In genomic region chr18:46656326-46657114, GRCh38 we compare ENCODE assay signal across 29 cellular contexts. TPM values are rescaled to one million over a fixed set of nuclear protein-coding genes. Genes with fewer than 3 reads are reported as not detected.
"Had no signal": no experiment of that assay in that cellular context is flagged by ENCODE, and none has a peak within 500 bp of the region (broad histone marks: within the 10 kb centered on the region; RNA-seq: fewer than 3 reads in every experiment).

No MANE protein-coding gene starts in this region.

- H3K9ac ChIP-seq: KMS-11 had no signal

- H3K4me1 Mint-ChIP-seq: activated B cell treated with CpG ODN at 0.5 μM for 24 hours; activated CD4-positive, alpha-beta memory T cell treated with anti-CD3 and anti-CD28 coated beads, Interleukin-2, amount 10 ng/mL, durations not matched to agents 7 days and 5 days; activated CD4-positive, alpha-beta T cell treated with anti-CD3 and anti-CD28 coated beads, Interleukin-2, amount 10 ng/mL, durations not matched to agents 7 days and 5 days; activated naive CD4-positive, alpha-beta T cell treated with anti-CD3 and anti-CD28 coated beads, Interleukin-2, amount 10 ng/mL, durations not matched to agents 7 days and 5 days; activated naive CD8-positive, alpha-beta T cell treated with anti-CD3 and anti-CD28 coated beads for 36 hours had no signal

- H3K36me3 ChIP-seq: brain microvascular endothelial cell, cardiac muscle cell had no signal

- H3K9me3 Mint-ChIP-seq: activated B cell treated with CpG ODN at 0.5 μM for 24 hours; activated CD4-positive, alpha-beta memory T cell treated with anti-CD3 and anti-CD28 coated beads, Interleukin-2, amount 10 ng/mL, durations not matched to agents 7 days and 5 days; activated CD4-positive, alpha-beta T cell treated with anti-CD3 and anti-CD28 coated beads, Interleukin-2, amount 10 ng/mL, durations not matched to agents 7 days and 5 days; activated naive CD4-positive, alpha-beta T cell treated with anti-CD3 and anti-CD28 coated beads, Interleukin-2, amount 10 ng/mL, durations not matched to agents 7 days and 5 days; activated naive CD8-positive, alpha-beta T cell treated with anti-CD3 and anti-CD28 coated beads for 36 hours; activated T-helper 2 cell treated with anti-CD3 and anti-CD28 coated beads, Interferon-gamma antibody, Interleukin-2, Interleukin-4, amounts not matched to agents 10 μg/mL and 5 μg/mL and 100 μg/mL, durations not matched to agents 14 hours and 24 hours and 36 hours had no signal

- H3K27ac Mint-ChIP-seq: activated B cell treated with CpG ODN at 0.5 μM for 24 hours; activated CD4-positive, alpha-beta memory T cell treated with anti-CD3 and anti-CD28 coated beads, Interleukin-2, amount 10 ng/mL, durations not matched to agents 7 days and 5 days; activated CD4-positive, alpha-beta T cell treated with anti-CD3 and anti-CD28 coated beads, Interleukin-2, amount 10 ng/mL, durations not matched to agents 7 days and 5 days; activated naive CD4-positive, alpha-beta T cell treated with anti-CD3 and anti-CD28 coated beads, Interleukin-2, amount 10 ng/mL, durations not matched to agents 7 days and 5 days; activated naive CD8-positive, alpha-beta T cell treated with anti-CD3 and anti-CD28 coated beads for 36 hours; activated T-helper 2 cell treated with anti-CD3 and anti-CD28 coated beads, Interferon-gamma antibody, Interleukin-2, Interleukin-4, amounts not matched to agents 10 μg/mL and 5 μg/mL and 100 μg/mL, durations not matched to agents 14 hours and 24 hours and 36 hours had no signal

- H3K27ac ChIP-seq: brain microvascular endothelial cell, cardiac muscle cell, KMS-11 had no signal

- H3K36me3 Mint-ChIP-seq: activated naive CD4-positive, alpha-beta T cell treated with anti-CD3 and anti-CD28 coated beads, Interleukin-2, amount 10 ng/mL, durations not matched to agents 7 days and 5 days; activated naive CD8-positive, alpha-beta T cell treated with anti-CD3 and anti-CD28 coated beads for 36 hours had no signal

- H3K4me3 ChIP-seq: cardiac muscle cell had no signal

- H3K4me2 ChIP-seq: KMS-11 had no signal

- DNase-seq: activated B cell treated with CpG ODN at 0.5 μM for 24 hours; activated CD4-positive, alpha-beta memory T cell treated with anti-CD3 and anti-CD28 coated beads, Interleukin-2, amount 10 ng/mL, durations not matched to agents 7 days and 5 days; activated CD4-positive, alpha-beta T cell treated with anti-CD3 and anti-CD28 coated beads, Interleukin-2, amount 10 ng/mL, durations not matched to agents 7 days and 5 days; activated gamma-delta T cell treated with Interleukin-2 at 50 U/mL for 16 hours; activated naive CD4-positive, alpha-beta T cell treated with anti-CD3 and anti-CD28 coated beads, Interleukin-2, amount 10 ng/mL, durations not matched to agents 7 days and 5 days; activated naive CD8-positive, alpha-beta T cell treated with anti-CD3 and anti-CD28 coated beads for 36 hours; activated T-cell treated with anti-CD3 and anti-CD28 coated beads for 4 hours; activated T-cell treated with anti-CD3 and anti-CD28 coated beads, Interleukin-2, amount 50 U/mL, for 48 hours; brain microvascular endothelial cell; cerebellar nuclear complex; NCI-H1092 treated with DMSO at 0.1 percent for 48 hours; NCI-H1417 treated with DMSO at 0.1 percent for 48 hours; NCI-H1694; NCI-H2029 treated with DMSO at 0.1 percent for 48 hours; NCI-H345; NCI-H510A; NCI-H526 treated with DMSO at 0.1 percent for 48 hours; NCI-H82; NK-92 treated with Interleukin-12 subunit alpha and Interleukin-12 subunit beta, amount 100 ng/mL, for 24 hours; PC-3; SHP77 treated with DMSO at 0.1 percent for 48 hours; T-helper 2 cell; T1000 had no signal

- H3K27me3 ChIP-seq: brain microvascular endothelial cell, cardiac muscle cell had no signal

- H3K4me3 Mint-ChIP-seq: activated B cell treated with CpG ODN at 0.5 μM for 24 hours; activated CD4-positive, alpha-beta memory T cell treated with anti-CD3 and anti-CD28 coated beads, Interleukin-2, amount 10 ng/mL, durations not matched to agents 7 days and 5 days; activated CD4-positive, alpha-beta T cell treated with anti-CD3 and anti-CD28 coated beads, Interleukin-2, amount 10 ng/mL, durations not matched to agents 7 days and 5 days; activated naive CD4-positive, alpha-beta T cell treated with anti-CD3 and anti-CD28 coated beads, Interleukin-2, amount 10 ng/mL, durations not matched to agents 7 days and 5 days; activated naive CD8-positive, alpha-beta T cell treated with anti-CD3 and anti-CD28 coated beads for 36 hours had no signal

- H3K27me3 Mint-ChIP-seq: activated B cell treated with CpG ODN at 0.5 μM for 24 hours; activated naive CD8-positive, alpha-beta T cell treated with anti-CD3 and anti-CD28 coated beads for 36 hours had no signal

RNA-seq across cellular contexts. Expression of gene LOXHD1, which starts 0.5 kb away (rescaled TPM):
- total RNA-seq: activated B cell treated with CpG ODN at 0.5 μM for 24 hours; activated CD4-positive, alpha-beta memory T cell treated with anti-CD3 and anti-CD28 coated beads, Interleukin-2, amount 10 ng/mL, durations not matched to agents 7 days and 5 days; activated CD8-positive, alpha-beta memory T cell treated with anti-CD3 and anti-CD28 coated beads for 36 hours; activated T-helper 2 cell treated with anti-CD3 and anti-CD28 coated beads, Interferon-gamma antibody, Interleukin-2, Interleukin-4, amounts not matched to agents 10 μg/mL and 5 μg/mL and 100 μg/mL, durations not matched to agents 14 hours and 24 hours and 36 hours; MCF 10A; PC-3; SK-MEL-5 had no signal
- polyA plus RNA-seq: cardiac muscle cell had no signal
